1 cellular context compared by ENCODE assay signal in genomic region chr10:3949741-3950140, GRCh38.
TF ChIP-seq lines count a peak whose summit lies in the region.

No MANE protein-coding gene starts in this region.

TF ChIP-seq in IMR-90, 13 proteins besides CTCF, POLR2A, EP300 and RAD21 (continued from another document):
- TF ChIP-seq ELK1 (IDR thresholded peaks at IDR 0.05; ENCODE audit: borderline replicate concordance, low read depth, low read length) (no peak), USF2 (IDR thresholded peaks at IDR 0.05; ENCODE audit: low read depth, low read length) (no peak), RFX5 (IDR thresholded peaks at IDR 0.05; ENCODE audit: low read depth, low read length) (no peak), CHD1 (IDR thresholded peaks at IDR 0.05; ENCODE audit: low read depth, low read length) (no peak), RCOR1 (IDR thresholded peaks at IDR 0.05; ENCODE audit: insufficient replicate concordance, low read length) (no peak), FOS (IDR thresholded peaks at IDR 0.05; ENCODE audit: low read depth, low read length) (no peak), MXI1 (IDR thresholded peaks at IDR 0.05; ENCODE audit: borderline replicate concordance, low read depth, low read length) (no peak)
TF ChIP-seq in IMR-90: peak in this region for 0.
